Comparison of ENCODE assay signal across 1 cellular context in the genomic region with DNA sequence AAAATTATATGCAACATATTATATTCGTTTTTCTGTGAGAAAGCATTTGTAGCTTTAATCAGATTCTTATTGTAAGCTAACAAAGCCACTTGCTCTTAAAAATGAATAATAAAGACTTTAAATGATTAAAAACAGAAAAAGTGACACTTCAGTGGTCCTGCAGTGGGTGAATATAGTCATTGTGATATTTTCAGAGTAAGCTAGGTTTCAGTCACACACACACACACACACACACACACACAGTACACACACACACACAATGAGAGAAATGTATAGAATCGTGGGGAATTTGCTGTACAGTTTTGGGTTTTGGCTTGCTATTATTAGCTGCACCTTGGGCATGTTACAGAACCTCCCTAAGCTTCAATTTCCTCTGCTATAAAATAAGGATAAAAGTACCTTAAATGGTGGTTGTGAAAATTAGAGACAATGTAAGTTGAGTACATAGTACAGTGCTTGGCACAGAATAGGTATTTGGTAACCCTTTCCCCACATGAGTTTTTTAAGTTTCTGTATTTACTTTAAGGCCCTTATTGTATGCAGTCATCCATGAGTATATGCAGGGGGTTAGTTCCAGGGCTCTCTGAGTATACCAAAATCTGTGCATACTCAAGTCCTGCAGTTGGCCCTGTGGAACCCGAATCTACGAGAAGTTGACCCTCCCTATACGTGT.
TF ChIP-seq lines count a peak whose summit lies in the region.

No MANE protein-coding gene starts in this region.

TF ChIP-seq in GM23338, 12 proteins besides CTCF, POLR2A, EP300 and RAD21 (continued from another document):
- TF ChIP-seq, protein P1, sequence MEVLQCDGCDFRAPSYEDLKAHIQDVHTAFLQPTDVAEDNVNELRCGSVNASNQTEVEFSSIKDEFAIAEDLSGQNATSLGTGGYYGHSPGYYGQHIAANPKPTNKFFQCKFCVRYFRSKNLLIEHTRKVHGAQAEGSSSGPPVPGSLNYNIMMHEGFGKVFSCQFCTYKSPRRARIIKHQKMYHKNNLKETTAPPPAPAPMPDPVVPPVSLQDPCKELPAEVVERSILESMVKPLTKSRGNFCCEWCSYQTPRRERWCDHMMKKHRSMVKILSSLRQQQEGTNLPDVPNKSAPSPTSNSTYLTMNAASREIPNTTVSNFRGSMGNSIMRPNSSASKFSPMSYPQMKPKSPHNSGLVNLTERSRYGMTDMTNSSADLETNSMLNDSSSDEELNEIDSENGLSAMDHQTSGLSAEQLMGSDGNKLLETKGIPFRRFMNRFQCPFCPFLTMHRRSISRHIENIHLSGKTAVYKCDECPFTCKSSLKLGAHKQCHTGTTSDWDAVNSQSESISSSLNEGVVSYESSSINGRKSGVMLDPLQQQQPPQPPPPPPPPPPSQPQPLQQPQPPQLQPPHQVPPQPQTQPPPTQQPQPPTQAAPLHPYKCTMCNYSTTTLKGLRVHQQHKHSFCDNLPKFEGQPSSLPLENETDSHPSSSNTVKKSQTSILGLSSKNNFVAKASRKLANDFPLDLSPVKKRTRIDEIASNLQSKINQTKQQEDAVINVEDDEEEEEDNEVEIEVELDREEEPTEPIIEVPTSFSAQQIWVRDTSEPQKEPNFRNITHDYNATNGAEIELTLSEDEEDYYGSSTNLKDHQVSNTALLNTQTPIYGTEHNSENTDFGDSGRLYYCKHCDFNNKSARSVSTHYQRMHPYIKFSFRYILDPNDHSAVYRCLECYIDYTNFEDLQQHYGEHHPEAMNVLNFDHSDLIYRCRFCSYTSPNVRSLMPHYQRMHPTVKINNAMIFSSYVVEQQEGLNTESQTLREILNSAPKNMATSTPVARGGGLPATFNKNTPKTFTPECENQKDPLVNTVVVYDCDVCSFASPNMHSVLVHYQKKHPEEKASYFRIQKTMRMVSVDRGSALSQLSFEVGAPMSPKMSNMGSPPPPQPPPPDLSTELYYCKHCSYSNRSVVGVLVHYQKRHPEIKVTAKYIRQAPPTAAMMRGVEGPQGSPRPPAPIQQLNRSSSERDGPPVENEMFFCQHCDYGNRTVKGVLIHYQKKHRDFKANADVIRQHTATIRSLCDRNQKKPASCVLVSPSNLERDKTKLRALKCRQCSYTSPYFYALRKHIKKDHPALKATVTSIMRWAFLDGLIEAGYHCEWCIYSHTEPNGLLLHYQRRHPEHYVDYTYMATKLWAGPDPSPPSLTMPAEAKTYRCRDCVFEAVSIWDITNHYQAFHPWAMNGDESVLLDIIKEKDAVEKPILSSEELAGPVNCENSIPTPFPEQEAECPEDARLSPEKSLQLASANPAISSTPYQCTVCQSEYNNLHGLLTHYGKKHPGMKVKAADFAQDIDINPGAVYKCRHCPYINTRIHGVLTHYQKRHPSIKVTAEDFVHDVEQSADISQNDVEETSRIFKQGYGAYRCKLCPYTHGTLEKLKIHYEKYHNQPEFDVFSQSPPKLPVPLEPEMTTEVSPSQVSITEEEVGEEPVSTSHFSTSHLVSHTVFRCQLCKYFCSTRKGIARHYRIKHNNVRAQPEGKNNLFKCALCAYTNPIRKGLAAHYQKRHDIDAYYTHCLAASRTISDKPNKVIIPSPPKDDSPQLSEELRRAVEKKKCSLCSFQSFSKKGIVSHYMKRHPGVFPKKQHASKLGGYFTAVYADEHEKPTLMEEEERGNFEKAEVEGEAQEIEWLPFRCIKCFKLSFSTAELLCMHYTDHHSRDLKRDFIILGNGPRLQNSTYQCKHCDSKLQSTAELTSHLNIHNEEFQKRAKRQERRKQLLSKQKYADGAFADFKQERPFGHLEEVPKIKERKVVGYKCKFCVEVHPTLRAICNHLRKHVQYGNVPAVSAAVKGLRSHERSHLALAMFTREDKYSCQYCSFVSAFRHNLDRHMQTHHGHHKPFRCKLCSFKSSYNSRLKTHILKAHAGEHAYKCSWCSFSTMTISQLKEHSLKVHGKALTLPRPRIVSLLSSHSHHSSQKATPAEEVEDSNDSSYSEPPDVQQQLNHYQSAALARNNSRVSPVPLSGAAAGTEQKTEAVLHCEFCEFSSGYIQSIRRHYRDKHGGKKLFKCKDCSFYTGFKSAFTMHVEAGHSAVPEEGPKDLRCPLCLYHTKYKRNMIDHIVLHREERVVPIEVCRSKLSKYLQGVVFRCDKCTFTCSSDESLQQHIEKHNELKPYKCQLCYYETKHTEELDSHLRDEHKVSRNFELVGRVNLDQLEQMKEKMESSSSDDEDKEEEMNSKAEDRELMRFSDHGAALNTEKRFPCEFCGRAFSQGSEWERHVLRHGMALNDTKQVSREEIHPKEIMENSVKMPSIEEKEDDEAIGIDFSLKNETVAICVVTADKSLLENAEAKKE (CRISPR knock-in tag; IDR thresholded peaks at IDR 0.05): no peak
- TF ChIP-seq EZH2phosphoT487 (IDR thresholded peaks at IDR 0.05; ENCODE audit: unreplicated experiment): no peak
- TF ChIP-seq, protein P2, sequence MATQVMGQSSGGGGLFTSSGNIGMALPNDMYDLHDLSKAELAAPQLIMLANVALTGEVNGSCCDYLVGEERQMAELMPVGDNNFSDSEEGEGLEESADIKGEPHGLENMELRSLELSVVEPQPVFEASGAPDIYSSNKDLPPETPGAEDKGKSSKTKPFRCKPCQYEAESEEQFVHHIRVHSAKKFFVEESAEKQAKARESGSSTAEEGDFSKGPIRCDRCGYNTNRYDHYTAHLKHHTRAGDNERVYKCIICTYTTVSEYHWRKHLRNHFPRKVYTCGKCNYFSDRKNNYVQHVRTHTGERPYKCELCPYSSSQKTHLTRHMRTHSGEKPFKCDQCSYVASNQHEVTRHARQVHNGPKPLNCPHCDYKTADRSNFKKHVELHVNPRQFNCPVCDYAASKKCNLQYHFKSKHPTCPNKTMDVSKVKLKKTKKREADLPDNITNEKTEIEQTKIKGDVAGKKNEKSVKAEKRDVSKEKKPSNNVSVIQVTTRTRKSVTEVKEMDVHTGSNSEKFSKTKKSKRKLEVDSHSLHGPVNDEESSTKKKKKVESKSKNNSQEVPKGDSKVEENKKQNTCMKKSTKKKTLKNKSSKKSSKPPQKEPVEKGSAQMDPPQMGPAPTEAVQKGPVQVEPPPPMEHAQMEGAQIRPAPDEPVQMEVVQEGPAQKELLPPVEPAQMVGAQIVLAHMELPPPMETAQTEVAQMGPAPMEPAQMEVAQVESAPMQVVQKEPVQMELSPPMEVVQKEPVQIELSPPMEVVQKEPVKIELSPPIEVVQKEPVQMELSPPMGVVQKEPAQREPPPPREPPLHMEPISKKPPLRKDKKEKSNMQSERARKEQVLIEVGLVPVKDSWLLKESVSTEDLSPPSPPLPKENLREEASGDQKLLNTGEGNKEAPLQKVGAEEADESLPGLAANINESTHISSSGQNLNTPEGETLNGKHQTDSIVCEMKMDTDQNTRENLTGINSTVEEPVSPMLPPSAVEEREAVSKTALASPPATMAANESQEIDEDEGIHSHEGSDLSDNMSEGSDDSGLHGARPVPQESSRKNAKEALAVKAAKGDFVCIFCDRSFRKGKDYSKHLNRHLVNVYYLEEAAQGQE (IDR thresholded peaks at IDR 0.05; ENCODE audit: unreplicated experiment): no peak
